In genomic region chr11:47848636-47849155, GRCh38 we compare ENCODE assay signal across 8 cellular contexts. TPM values are rescaled to one million over a fixed set of nuclear protein-coding genes. Genes with fewer than 3 reads are reported as not detected.
DNase-seq lines count a peak whose midpoint lies in the region; ATAC-seq and TF ChIP-seq lines count a peak whose summit lies in the region.

No MANE protein-coding gene starts in this region.

- H3K36me3 ChIP-seq in adipocyte (ENCODE audit: control insufficient read depth, insufficient read depth, low read length, severe bottlenecking), result peaks cover 3% of the 10 kb centered on the region

- DNase-seq in GM12864 (ENCODE audit: low read depth) (no peak), adipocyte (ENCODE audit: low read depth) (no peak), lower leg skin (ENCODE audit: low spot score in 2 of 2) (no peak), type B pancreatic cell (ENCODE audit: extremely low spot score, unreplicated experiment) (no peak), H4 (ENCODE audit: low spot score) (no peak)

- no peaks in the 10 kb centered on the region for H3K27me3 Mint-ChIP-seq in type B pancreatic cell

- peak overlapping the region; percentile 99 for H3K4me3 Mint-ChIP-seq in type B pancreatic cell

- 2 to 3% methylated on average over 22 of the region's 22 CpGs for WGBS in lower leg skin, 2 donors

- H3K4me3 ChIP-seq in GM12864 (ENCODE audit: low read depth, low read length) (peak overlapping the region; percentile 99), adipocyte (ENCODE audit: low read length) (peak overlapping the region; percentile 99), lower leg skin (ENCODE audit: low read depth, poor library complexity, severe bottlenecking) (peak overlapping the region; percentile 61)

- no peaks in the 10 kb centered on the region for H3K9me3 Mint-ChIP-seq in type B pancreatic cell

- peaks cover 18% of the 10 kb centered on the region for H3K4me1 Mint-ChIP-seq in type B pancreatic cell (ENCODE audit: unreplicated experiment)

- H3K27ac Mint-ChIP-seq in type B pancreatic cell, result peak overlapping the region; percentile 99

- peaks cover 12% of the 10 kb centered on the region for H3K4me1 ChIP-seq in adipocyte (ENCODE audit: control insufficient read depth, insufficient read depth, low read length)

- no peaks in the 10 kb centered on the region for H3K27me3 ChIP-seq in adipocyte (replicated peaks; ENCODE audit: control insufficient read depth, insufficient read depth, low read length)

- no peak for TF ChIP-seq POLR2A in lower leg skin (IDR thresholded peaks at IDR 0.05)

- H3K9ac ChIP-seq in adipocyte (ENCODE audit: low read length), result peak overlapping the region; percentile 95

- H3K36me3 Mint-ChIP-seq in type B pancreatic cell, result peaks cover 15% of the 10 kb centered on the region

- no peaks in the 10 kb centered on the region for H3K9me3 ChIP-seq in adipocyte (ENCODE audit: control insufficient read depth, low read length)

- intact Hi-C loops in lower leg skin (cut with DNase I; ENCODE audit: low total_unique reads), result no loop called here

- TF ChIP-seq CTCF in GM12864 (IDR thresholded peaks at IDR 0.05; ENCODE audit: low read depth, low read length, missing control alignments) (no peak), lower leg skin (IDR thresholded peaks at IDR 0.05) (no peak), type B pancreatic cell (conservative IDR thresholded peaks at IDR 0.05) (peak; percentile 38)

- ATAC-seq in HG02852 (IDR thresholded peaks at IDR 0.05; ENCODE audit: unreplicated experiment), result peak; percentile 18
- no peak for ATAC-seq in GM21786 (IDR thresholded peaks at IDR 0.05; ENCODE audit: unreplicated experiment)
- ATAC-seq in GM18867 (IDR thresholded peaks at IDR 0.05; ENCODE audit: unreplicated experiment), result no peak

RNA-seq across cellular contexts. Expression of gene NUP160, which starts 0.5 kb away (rescaled TPM):
- 10 to 100 TPM; 14.1 to 22.4 (median 18.9) TPM for total RNA-seq in lower leg skin
- total RNA-seq in type B pancreatic cell (ENCODE audit: low replicate concordance), result 50.2 and 69.9 TPM in 2 replicates
- 32.9 and 33.1 TPM in 2 replicates for total RNA-seq in H4 (2014; rRNA removed; shearing (Covaris generic))
